Comparison of ENCODE assay signal across 12 cellular contexts in the genomic region with DNA sequence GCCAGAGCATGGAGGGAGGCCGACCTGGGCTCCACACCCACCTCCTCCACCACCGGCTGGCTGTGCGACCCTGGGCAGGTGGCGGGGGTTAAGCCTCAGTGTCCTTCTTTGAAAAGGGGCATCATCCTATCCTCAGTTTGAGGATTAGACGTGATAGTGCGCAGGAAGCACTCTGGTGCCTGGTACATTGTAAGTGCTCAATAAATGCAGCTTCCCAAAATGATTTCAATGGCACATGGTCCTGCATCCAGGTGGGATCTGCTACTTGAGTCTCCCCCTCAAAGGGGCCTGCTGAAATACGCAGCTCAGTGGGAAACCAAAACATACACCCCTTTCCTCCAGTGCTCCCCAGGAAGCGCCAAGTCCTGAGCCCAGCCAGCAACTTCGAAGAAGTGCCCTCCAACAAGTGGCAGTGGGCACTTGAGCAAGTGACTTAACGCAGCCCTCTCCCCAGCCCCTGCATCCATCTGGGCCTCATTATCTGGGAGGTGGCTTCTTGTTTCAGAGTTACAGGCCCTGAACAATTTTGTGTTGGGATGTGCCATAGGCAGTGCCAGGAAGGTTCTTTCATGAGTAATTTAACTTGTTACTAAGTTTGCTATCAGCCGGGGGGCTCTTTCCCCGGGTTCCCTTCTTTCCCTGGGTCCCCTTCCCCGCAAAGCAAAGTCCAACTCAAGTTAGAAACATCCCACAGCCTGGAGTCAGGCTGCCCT. TPM values are rescaled to one million over a fixed set of nuclear protein-coding genes. Genes with fewer than 3 reads are reported as not detected.
DNase-seq lines count a peak whose midpoint lies in the region; ATAC-seq and TF ChIP-seq lines count a peak whose summit lies in the region.
"Had no signal": no experiment of that assay in that cellular context is flagged by ENCODE, and none has a peak within 500 bp of the region (broad histone marks: within the 10 kb centered on the region; RNA-seq: fewer than 3 reads in every experiment).

No MANE protein-coding gene starts in this region.

- no peaks in the 10 kb centered on the region for H3K9me3 Mint-ChIP-seq in Caco-2 (ENCODE audit: unreplicated experiment)

- peaks cover 92% of the 10 kb centered on the region for H3K36me3 Mint-ChIP-seq in Caco-2 (ENCODE audit: insufficient read depth, unreplicated experiment)

- POLR2A ChIA-PET in Caco-2 (lab: Charles Lee): interaction anchor here (0.9 to 1.0 kb wide), 2 partner anchors 18 to 21 kb away, joined by 4 to 5 read pairs; no protein-coding TSS in a partner anchor

- TSS peak; percentile 91 for BruUV-seq in Caco-2 (replicated peaks; lab: Mats Ljungman, UMichigan)

- CTCF ChIA-PET in Caco-2 (lab: Charles Lee): no interaction called here

- ATAC-seq in SK-N-SH treated with all-trans-retinoic acid at 6 μM for 48 hours (peak; percentile 3; the same call in 1 of the 3 replicates), HG02973 (IDR thresholded peaks at IDR 0.05; ENCODE audit: unreplicated experiment) (no peak), HG03521 (IDR thresholded peaks at IDR 0.05; ENCODE audit: unreplicated experiment) (no peak)
- ATAC-seq: stimulated activated naive CD8-positive, alpha-beta T cell treated with anti-CD3 and anti-CD28 coated beads, Interleukin-15, Interleukin-2, amounts not matched to agents 100 U/mL and 50 U/mL, for 24 hours had no signal

- DNase-seq in Caco-2 (no peak), hepatocyte (ENCODE audit: low spot score) (no peak), NOMO-1 treated with dmso at 0.1 percent for 144 hours (lab: John Stamatoyannopoulos, UW; ENCODE audit: unreplicated experiment) (no peak), NCI-H1105 (lab: John Stamatoyannopoulos, UW) (no peak)
- DNase-seq: activated CD4-positive, alpha-beta T cell treated with anti-CD3 and anti-CD28 coated beads for 4 hours; NCI-H345; stimulated activated naive CD8-positive, alpha-beta T cell treated with anti-CD3 and anti-CD28 coated beads, Interleukin-15, Interleukin-2, amounts not matched to agents 100 U/mL and 50 U/mL, for 24 hours had no signal

- H2AFZ ChIP-seq in hepatocyte: no peak overlapping the region

- H4K20me1 ChIP-seq in hepatocyte (ENCODE audit: insufficient read depth, poor library complexity, severe bottlenecking): peaks cover 26% of the 10 kb centered on the region

- peaks cover 84% of the 10 kb centered on the region for H3K4me1 Mint-ChIP-seq in Caco-2 (ENCODE audit: low read depth, unreplicated experiment)

- H3K4me3 ChIP-seq in Caco-2 (ENCODE audit: low read depth, low read length) (no peak overlapping the region), hepatocyte (no peak overlapping the region), rectal smooth muscle tissue (ENCODE audit: low read length) (no peak overlapping the region)

- peak overlapping the region; percentile 85 for H3K27ac ChIP-seq in hepatocyte
- peak overlapping the region; percentile 86 for H3K27ac ChIP-seq in rectal smooth muscle tissue (ENCODE audit: low read depth, low read length)

- H3K9ac ChIP-seq in rectal smooth muscle tissue (ENCODE audit: low read length): no peak overlapping the region

- intact Hi-C loops in Caco-2 (cut with micrococcal nuclease; ENCODE audit: unreplicated experiment): no loop called here

- peaks cover 97% of the 10 kb centered on the region for H3K79me2 ChIP-seq in hepatocyte

- TF ChIP-seq CTCF in Caco-2 (IDR thresholded peaks at IDR 0.05; ENCODE audit: insufficient read depth in 1 of 2, low read depth in 1 of 2, low read length in 1 of 2, severe bottlenecking in 1 of 2, unreplicated experiment in 1 of 2) (no peak), hepatocyte (IDR thresholded peaks at IDR 0.05; ENCODE audit: poor library complexity) (no peak)

- H3K27me3 Mint-ChIP-seq in Caco-2 (ENCODE audit: insufficient read depth, unreplicated experiment): no peaks in the 10 kb centered on the region

- H3K9me3 ChIP-seq in Caco-2 (no peaks in the 10 kb centered on the region), hepatocyte (ENCODE audit: low read depth) (no peaks in the 10 kb centered on the region)

- no peaks in the 10 kb centered on the region for H3K27me3 ChIP-seq in Caco-2 (replicated peaks; ENCODE audit: control insufficient read depth, insufficient read depth, low read length)
- H3K27me3 ChIP-seq in hepatocyte: no peaks in the 10 kb centered on the region
- H3K27me3 ChIP-seq in rectal smooth muscle tissue (ENCODE audit: control insufficient read depth, insufficient read depth, low read length): no peaks in the 10 kb centered on the region

- peaks cover 4% of the 10 kb centered on the region; the same call in 1 of the 2 replicates for H3K36me3 ChIP-seq in Caco-2 (ENCODE audit: control insufficient read depth, insufficient read depth, low read length)
- no peaks in the 10 kb centered on the region for H3K36me3 ChIP-seq in hepatocyte (replicated peaks; ENCODE audit: insufficient read depth, low read depth)
- H3K36me3 ChIP-seq in rectal smooth muscle tissue (ENCODE audit: control insufficient read depth, insufficient read depth, low read length): no peaks in the 10 kb centered on the region

- no peaks in the 10 kb centered on the region for H3K9me2 ChIP-seq in hepatocyte (replicated peaks; ENCODE audit: insufficient read depth)

- H3K4me2 ChIP-seq in hepatocyte: peak overlapping the region; percentile 53

- 74% methylated on average over 13 of the region's 13 CpGs for WGBS in hepatocyte (ENCODE audit: low lambda C conversion rate, missing lambda C conversion rate)

- H3K27ac Mint-ChIP-seq in Caco-2 (ENCODE audit: unreplicated experiment): peak overlapping the region; percentile 92

- peaks cover 100% of the 10 kb centered on the region for H3K4me1 ChIP-seq in Caco-2
- peaks cover 94% of the 10 kb centered on the region for H3K4me1 ChIP-seq in hepatocyte (ENCODE audit: insufficient read depth)
- H3K4me1 ChIP-seq in rectal smooth muscle tissue (ENCODE audit: control insufficient read depth, insufficient read depth, low read length): peaks cover 65% of the 10 kb centered on the region

- H3K4me3 Mint-ChIP-seq in Caco-2 (ENCODE audit: unreplicated experiment): peak overlapping the region; percentile 69

TF ChIP-seq in SK-N-SH treated with all-trans-retinoic acid at 6 μM for 48 hours, 23 proteins besides CTCF, POLR2A, EP300 and RAD21 (continues in another document):
- TF ChIP-seq, protein P1, sequence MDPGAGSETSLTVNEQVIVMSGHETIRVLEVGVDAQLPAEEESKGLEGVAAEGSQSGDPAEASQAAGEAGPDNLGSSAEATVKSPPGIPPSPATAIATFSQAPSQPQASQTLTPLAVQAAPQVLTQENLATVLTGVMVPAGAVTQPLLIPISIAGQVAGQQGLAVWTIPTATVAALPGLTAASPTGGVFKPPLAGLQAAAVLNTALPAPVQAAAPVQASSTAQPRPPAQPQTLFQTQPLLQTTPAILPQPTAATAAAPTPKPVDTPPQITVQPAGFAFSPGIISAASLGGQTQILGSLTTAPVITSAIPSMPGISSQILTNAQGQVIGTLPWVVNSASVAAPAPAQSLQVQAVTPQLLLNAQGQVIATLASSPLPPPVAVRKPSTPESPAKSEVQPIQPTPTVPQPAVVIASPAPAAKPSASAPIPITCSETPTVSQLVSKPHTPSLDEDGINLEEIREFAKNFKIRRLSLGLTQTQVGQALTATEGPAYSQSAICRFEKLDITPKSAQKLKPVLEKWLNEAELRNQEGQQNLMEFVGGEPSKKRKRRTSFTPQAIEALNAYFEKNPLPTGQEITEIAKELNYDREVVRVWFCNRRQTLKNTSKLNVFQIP (CRISPR knock-in tag; IDR thresholded peaks at IDR 0.05; ENCODE audit: borderline replicate concordance, low read depth): no peak
- TF ChIP-seq CSRNP3 (CRISPR knock-in tag; IDR thresholded peaks at IDR 0.05) (no peak), ZNF565 (CRISPR knock-in tag; conservative IDR thresholded peaks at IDR 0.05; ENCODE audit: low read depth) (no peak), ZNF70 (CRISPR knock-in tag; IDR thresholded peaks at IDR 0.05) (no peak), ARNTL (CRISPR knock-in tag; IDR thresholded peaks at IDR 0.05; ENCODE audit: borderline replicate concordance, low read depth) (no peak)
- TF ChIP-seq, protein P2, sequence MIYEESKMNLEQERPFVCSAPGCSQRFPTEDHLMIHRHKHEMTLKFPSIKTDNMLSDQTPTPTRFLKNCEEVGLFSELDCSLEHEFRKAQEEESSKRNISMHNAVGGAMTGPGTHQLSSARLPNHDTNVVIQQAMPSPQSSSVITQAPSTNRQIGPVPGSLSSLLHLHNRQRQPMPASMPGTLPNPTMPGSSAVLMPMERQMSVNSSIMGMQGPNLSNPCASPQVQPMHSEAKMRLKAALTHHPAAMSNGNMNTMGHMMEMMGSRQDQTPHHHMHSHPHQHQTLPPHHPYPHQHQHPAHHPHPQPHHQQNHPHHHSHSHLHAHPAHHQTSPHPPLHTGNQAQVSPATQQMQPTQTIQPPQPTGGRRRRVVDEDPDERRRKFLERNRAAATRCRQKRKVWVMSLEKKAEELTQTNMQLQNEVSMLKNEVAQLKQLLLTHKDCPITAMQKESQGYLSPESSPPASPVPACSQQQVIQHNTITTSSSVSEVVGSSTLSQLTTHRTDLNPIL (CRISPR knock-in tag; IDR thresholded peaks at IDR 0.05; ENCODE audit: low read depth): no peak

RNA-seq across cellular contexts. Expression of gene ACTN4, which starts 17.9 kb away (rescaled TPM):
- total RNA-seq in Caco-2 (2022) (605 and 658 TPM in 2 replicates), hepatocyte (278 and 321 TPM in 2 replicates)
- polyA plus RNA-seq in hepatocyte: 54.4 and 59.3 TPM in 2 replicates

RNA-seq across cellular contexts. Expression of gene EIF3K, which starts 46.4 kb away (rescaled TPM):
- total RNA-seq in Caco-2 (2022): 354 and 380 TPM in 2 replicates
- total RNA-seq in hepatocyte: 309 and 354 TPM in 2 replicates
- 170 and 171 TPM in 2 replicates for polyA plus RNA-seq in hepatocyte

RNA-seq across cellular contexts. Expression of gene MAP4K1, which starts 47.6 kb away (rescaled TPM):
- 1.7 and 2.4 TPM in 2 replicates for total RNA-seq in Caco-2 (2022)
- 0.57 and 0.96 TPM in 2 replicates for total RNA-seq in hepatocyte
- 2.6 and 4.5 TPM in 2 replicates for polyA plus RNA-seq in hepatocyte
- total RNA-seq: dermis microvascular lymphatic vessel endothelial cell had no signal
